1 cellular context compared by ENCODE assay signal in the genomic region with DNA sequence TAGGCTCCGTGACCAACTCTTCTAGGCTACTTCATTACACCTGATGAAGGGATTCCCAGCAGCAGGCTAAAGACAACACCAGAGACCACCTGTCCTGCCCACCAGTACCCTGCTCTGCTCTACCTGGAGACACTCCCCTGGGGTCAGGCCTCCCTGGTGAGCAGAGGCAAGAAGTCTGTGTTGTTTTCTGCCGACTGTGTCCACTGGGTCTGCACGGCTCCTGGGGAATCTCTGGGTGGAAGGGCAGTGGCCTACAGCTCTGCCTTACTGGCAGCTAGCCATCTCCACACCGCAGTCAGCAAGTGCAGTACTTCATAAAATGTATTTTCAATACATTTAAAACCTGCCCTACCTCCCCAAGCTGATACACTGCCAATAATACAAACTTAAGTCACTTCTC.
TF ChIP-seq lines count a peak whose summit lies in the region.

No MANE protein-coding gene starts in this region.

TF ChIP-seq in HepG2, 621 proteins besides CTCF, POLR2A, EP300 and RAD21:
- TF ChIP-seq, protein P1, sequence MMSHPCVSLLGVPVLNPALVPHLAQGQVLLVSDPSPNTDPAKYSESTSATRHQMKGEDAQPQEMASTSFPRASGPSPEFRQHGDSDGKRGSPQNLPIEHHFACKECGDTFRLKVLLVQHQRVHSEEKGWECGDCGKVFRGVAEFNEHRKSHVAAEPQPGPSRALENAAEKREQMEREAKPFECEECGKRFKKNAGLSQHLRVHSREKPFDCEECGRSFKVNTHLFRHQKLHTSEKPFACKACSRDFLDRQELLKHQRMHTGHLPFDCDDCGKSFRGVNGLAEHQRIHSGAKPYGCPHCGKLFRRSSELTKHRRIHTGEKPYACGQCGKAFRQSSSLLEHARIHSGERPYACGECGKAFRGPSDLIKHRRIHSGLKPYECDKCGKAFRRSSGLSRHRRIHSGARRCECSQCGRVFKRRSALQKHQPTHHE (CRISPR knock-in tag; IDR thresholded peaks at IDR 0.05; ENCODE audit: borderline replicate concordance): no peak
- TF ChIP-seq ZBTB25 (CRISPR knock-in tag; IDR thresholded peaks at IDR 0.05) (no peak), GTF3A (CRISPR knock-in tag; conservative IDR thresholded peaks at IDR 0.05) (no peak), MTF2 (CRISPR knock-in tag; IDR thresholded peaks at IDR 0.05; ENCODE audit: borderline replicate concordance) (no peak), RBM22 (optimal IDR thresholded peaks at IDR 0.05; ENCODE audit: low read length) (peak; percentile 66), ZBTB33 (CRISPR knock-in tag; IDR thresholded peaks at IDR 0.05) (no peak), SOX13 (IDR thresholded peaks at IDR 0.05) (no peak), SOX13 (CRISPR knock-in tag; conservative IDR thresholded peaks at IDR 0.05 in 1 of 2, IDR thresholded peaks at IDR 0.05 in 1 of 2) (0 out of 4 replicates have a peak, but pooled peaks of 1 of the 2 experiments have one; percentile 59), TCF7 (IDR thresholded peaks at IDR 0.05; ENCODE audit: low read depth) (no peak), SCMH1 (CRISPR knock-in tag; IDR thresholded peaks at IDR 0.05; ENCODE audit: borderline replicate concordance) (no peak)
